Comparison of ENCODE assay signal across 21 cellular contexts in the genomic region with DNA sequence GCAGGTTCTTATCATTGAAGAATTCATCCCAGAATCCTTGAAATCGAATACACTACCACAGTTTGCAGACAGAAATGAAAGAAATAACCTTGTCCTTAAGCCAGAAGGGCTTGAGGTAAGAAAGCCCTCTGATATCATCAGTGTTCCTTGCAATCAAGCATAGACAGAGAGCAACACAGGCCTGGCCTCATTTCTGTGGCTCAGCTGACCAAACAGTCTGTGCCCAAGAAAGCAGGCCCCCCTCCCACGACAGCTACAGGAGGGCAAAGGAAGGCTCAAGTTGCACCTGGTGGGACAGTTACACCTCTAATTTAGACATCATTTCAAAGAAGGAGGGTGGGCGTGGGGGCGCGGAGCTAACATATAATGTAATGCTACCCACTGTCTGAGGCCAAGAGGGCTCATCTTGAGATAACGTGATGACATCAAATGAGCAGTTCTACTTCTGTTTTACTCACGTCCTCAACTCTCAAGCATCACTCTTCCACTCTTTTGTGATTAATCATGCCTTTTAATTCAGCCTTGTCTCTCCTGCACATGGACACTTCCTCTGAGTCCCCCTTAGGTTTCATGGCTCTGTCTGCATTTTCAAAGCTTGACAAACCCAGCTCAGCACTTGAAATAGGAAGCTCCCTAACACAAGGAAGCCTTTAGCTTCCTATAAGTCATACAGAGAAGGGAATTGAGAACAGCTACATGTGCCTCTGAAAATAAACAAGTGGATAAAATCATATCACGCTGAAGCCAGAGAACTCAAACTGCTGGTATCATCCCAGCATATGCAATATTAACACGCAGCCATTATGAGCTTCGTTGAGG. TPM values are rescaled to one million over a fixed set of nuclear protein-coding genes. Genes with fewer than 3 reads are reported as not detected.
A peak's percentile ranks its signal among the peaks of the same experiment; 100 is the strongest.
DNase-seq lines count a peak whose midpoint lies in the region; ATAC-seq lines count a peak whose summit lies in the region.
"Had no signal": no experiment of that assay in that cellular context is flagged by ENCODE, and none has a peak within 500 bp of the region (broad histone marks: within the 10 kb centered on the region; RNA-seq: fewer than 3 reads in every experiment).

No MANE protein-coding gene starts in this region.

- H3K9me3 Mint-ChIP-seq in activated CD4-positive, alpha-beta T cell treated with anti-CD3 and anti-CD28 coated beads, Interleukin-2, amount 10 ng/mL, durations not matched to agents 7 days and 5 days: peaks cover 3% of the 10 kb centered on the region
- H3K9me3 Mint-ChIP-seq in activated CD4-positive, alpha-beta T cell treated with anti-CD3 and anti-CD28 coated beads for 36 hours (ENCODE audit: low read depth): no peaks in the 10 kb centered on the region

- H2BK12ac ChIP-seq in trophoblast cell (ENCODE audit: low read length): no peak overlapping the region

- H2AFZ ChIP-seq in trophoblast cell (ENCODE audit: insufficient read depth, low read length, poor library complexity): no peak overlapping the region

- H3K9me3 ChIP-seq in trophoblast cell (ENCODE audit: insufficient read depth, low read depth, low read length): peaks cover 8% of the 10 kb centered on the region
- H3K9me3 ChIP-seq in MG63: no peaks in the 10 kb centered on the region
- H3K9me3 ChIP-seq: A549, SJCRH30 had no signal

- H4K12ac ChIP-seq in trophoblast cell (ENCODE audit: low read depth, low read length): no peak overlapping the region

- no peaks in the 10 kb centered on the region for H3K36me3 Mint-ChIP-seq in activated CD4-positive, alpha-beta T cell treated with anti-CD3 and anti-CD28 coated beads, Interleukin-2, amount 10 ng/mL, durations not matched to agents 7 days and 5 days (ENCODE audit: low read depth)
- H3K36me3 Mint-ChIP-seq in activated CD4-positive, alpha-beta T cell treated with anti-CD3 and anti-CD28 coated beads for 36 hours (ENCODE audit: low read depth): peaks cover 7% of the 10 kb centered on the region

- no peak overlapping the region for H3K4me3 Mint-ChIP-seq in activated CD4-positive, alpha-beta T cell treated with anti-CD3 and anti-CD28 coated beads, Interleukin-2, amount 10 ng/mL, durations not matched to agents 7 days and 5 days
- H3K4me3 Mint-ChIP-seq in activated CD4-positive, alpha-beta T cell treated with anti-CD3 and anti-CD28 coated beads for 36 hours: no peak overlapping the region
- H3K4me3 Mint-ChIP-seq: CD4-positive, CD25-positive, alpha-beta regulatory T cell; H9 had no signal

- H3K9ac ChIP-seq in trophoblast cell (ENCODE audit: low read length): peak overlapping the region; percentile 10

- CTCF ChIA-PET in activated CD4-positive, alpha-beta T cell treated with anti-CD3 and anti-CD28 coated beads, Interleukin-2, amount 10 ng/mL, durations not matched to agents 7 days and 5 days (lab: Charles Lee): interaction anchor here (1.3 kb wide), 1 partner anchor 11 kb away, joined by 3 read pairs; no protein-coding TSS in a partner anchor
- CTCF ChIA-PET in activated CD4-positive, alpha-beta T cell treated with anti-CD3 and anti-CD28 coated beads for 36 hours (lab: Charles Lee): interaction anchor here (0.7 to 1.5 kb wide), 2 partner anchors 13 to 428 kb away, joined by 3 read pairs; no protein-coding TSS in a partner anchor

- no peak overlapping the region for H4K8ac ChIP-seq in trophoblast cell (ENCODE audit: low read depth, low read length)

- H3K4me2 ChIP-seq in trophoblast cell (ENCODE audit: low read length): no peak overlapping the region
- H3K4me2 ChIP-seq: A549 had no signal

- no peak overlapping the region for H2BK5ac ChIP-seq in trophoblast cell (ENCODE audit: low read depth, low read length, poor library complexity)

- no peak for DNase-seq in activated CD4-positive, alpha-beta T cell treated with anti-CD3 and anti-CD28 coated beads, Interleukin-2, amount 10 ng/mL, durations not matched to agents 7 days and 5 days
- DNase-seq in activated CD4-positive, alpha-beta T cell treated with anti-CD3 and anti-CD28 coated beads for 36 hours: no peak
- peak; percentile 21 for DNase-seq in MV-4-11 (lab: John Stamatoyannopoulos, UW)
- DNase-seq in fibroblast of peridontal ligament (ENCODE audit: extremely low read depth): peak; percentile 51
- DNase-seq in trophoblast cell: no peak
- no peak for DNase-seq in MG63
- no peak for DNase-seq in NK-92 (lab: John Stamatoyannopoulos, UW; ENCODE audit: unreplicated experiment)
- no peak for DNase-seq in stimulated activated CD4-positive, alpha-beta T cell treated with anti-CD3 and anti-CD28 coated beads, Interleukin-2, amount 100 ng/mL, for 24 hours
- DNase-seq: Caco-2; CD4-positive, CD25-positive, alpha-beta regulatory T cell; DMS153; H9; NCI-H1048; NCI-H2081 treated with DMSO at 0.1 percent for 48 hours; NCI-H345; NCI-H526 treated with DMSO at 0.1 percent for 48 hours; PC-3; SJCRH30 had no signal

- H2AK5ac ChIP-seq in trophoblast cell (ENCODE audit: low read length): no peak overlapping the region

- no peak overlapping the region for H3K27ac ChIP-seq in trophoblast cell (ENCODE audit: low read depth, low read length)
- H3K27ac ChIP-seq: A549, RWPE1, SJCRH30 had no signal

- POLR2A ChIA-PET in activated CD4-positive, alpha-beta T cell treated with anti-CD3 and anti-CD28 coated beads, Interleukin-2, amount 10 ng/mL, durations not matched to agents 7 days and 5 days (lab: Charles Lee): no interaction called here
- POLR2A ChIA-PET in activated CD4-positive, alpha-beta T cell treated with anti-CD3 and anti-CD28 coated beads for 36 hours (lab: Charles Lee): no interaction called here

- no peaks in the 10 kb centered on the region for H3K36me3 ChIP-seq in trophoblast cell (ENCODE audit: control insufficient read depth in 1 of 2, insufficient read depth in 2 of 2, low read length in 2 of 2)
- no peaks in the 10 kb centered on the region for H3K36me3 ChIP-seq in MG63
- H3K36me3 ChIP-seq: SJCRH30 had no signal

- peaks cover 2% of the 10 kb centered on the region for H3K79me2 ChIP-seq in trophoblast cell (ENCODE audit: control insufficient read depth, insufficient read depth, low read length, poor library complexity)

- H3K27me3 ChIP-seq in trophoblast cell (ENCODE audit: insufficient read depth, low read length) (no peaks in the 10 kb centered on the region), MG63 (no peaks in the 10 kb centered on the region)
- H3K27me3 ChIP-seq: SJCRH30 had no signal

- intact Hi-C loops in activated CD4-positive, alpha-beta T cell treated with anti-CD3 and anti-CD28 coated beads for 36 hours (cut with DNase I, micrococcal nuclease): no loop called here

- peak overlapping the region; percentile 22 for H3K27ac Mint-ChIP-seq in activated CD4-positive, alpha-beta T cell treated with anti-CD3 and anti-CD28 coated beads, Interleukin-2, amount 10 ng/mL, durations not matched to agents 7 days and 5 days
- H3K27ac Mint-ChIP-seq in activated CD4-positive, alpha-beta T cell treated with anti-CD3 and anti-CD28 coated beads for 36 hours: no peak overlapping the region

- H3K23ac ChIP-seq in trophoblast cell (ENCODE audit: low read length): no peak overlapping the region

- H3K18ac ChIP-seq in trophoblast cell (ENCODE audit: low read length): no peak overlapping the region

- H2BK120ac ChIP-seq in trophoblast cell (ENCODE audit: insufficient read depth, low read length, poor library complexity): no peak overlapping the region

- no peak overlapping the region for H3K14ac ChIP-seq in trophoblast cell (ENCODE audit: low read length)

- H3K4me3 ChIP-seq in trophoblast cell (ENCODE audit: low read depth, low read length): peak overlapping the region; percentile 22
- H3K4me3 ChIP-seq in MG63: no peak overlapping the region
- H3K4me3 ChIP-seq: A549, K562, SJCRH30 had no signal

- H4K91ac ChIP-seq in trophoblast cell (ENCODE audit: low read depth, low read length): no peak overlapping the region

- H3K27me3 Mint-ChIP-seq in activated CD4-positive, alpha-beta T cell treated with anti-CD3 and anti-CD28 coated beads, Interleukin-2, amount 10 ng/mL, durations not matched to agents 7 days and 5 days: no peaks in the 10 kb centered on the region
- H3K27me3 Mint-ChIP-seq in activated CD4-positive, alpha-beta T cell treated with anti-CD3 and anti-CD28 coated beads for 36 hours: no peaks in the 10 kb centered on the region
- H3K27me3 Mint-ChIP-seq: CD4-positive, CD25-positive, alpha-beta regulatory T cell had no signal

- H3K4me1 ChIP-seq in trophoblast cell (ENCODE audit: control insufficient read depth in 1 of 2, insufficient read depth in 2 of 2, low read length in 2 of 2): peaks cover 0 to 6% of the 10 kb centered on the region in 2 experiments
- H3K4me1 ChIP-seq: Caco-2, SJCRH30 had no signal

- H3K79me1 ChIP-seq in trophoblast cell (ENCODE audit: low read length): no peaks in the 10 kb centered on the region

- no peak for ATAC-seq in activated CD4-positive, alpha-beta T cell treated with anti-CD3 and anti-CD28 coated beads for 36 hours
- ATAC-seq: A549, K562, PC-3 had no signal

- no peaks in the 10 kb centered on the region for H3K4me1 Mint-ChIP-seq in activated CD4-positive, alpha-beta T cell treated with anti-CD3 and anti-CD28 coated beads, Interleukin-2, amount 10 ng/mL, durations not matched to agents 7 days and 5 days
- H3K4me1 Mint-ChIP-seq in activated CD4-positive, alpha-beta T cell treated with anti-CD3 and anti-CD28 coated beads for 36 hours: peaks cover 7% of the 10 kb centered on the region

- no CpG with 5 or more reads among the region's 10 CpGs for WGBS in trophoblast cell (ENCODE audit: extremely low coverage, insufficient coverage, insufficient read length)

- H3K4ac ChIP-seq in trophoblast cell (ENCODE audit: low read depth, low read length): no peak overlapping the region

RNA-seq across cellular contexts. Expression of a gene that starts 21.4 kb away (rescaled TPM):
- 10 to 100 TPM in 1 of 2 experiments, 1 to 10 TPM in 1; 9.4 to 10.3 TPM for total RNA-seq in activated CD4-positive, alpha-beta T cell treated with anti-CD3 and anti-CD28 coated beads, Interleukin-2, amount 10 ng/mL, durations not matched to agents 7 days and 5 days
- 1 to 10 TPM; 7.5 to 8.7 TPM for total RNA-seq in activated CD4-positive, alpha-beta T cell treated with anti-CD3 and anti-CD28 coated beads for 36 hours
- 11.9 and 12.3 TPM in 2 replicates for polyA plus RNA-seq in trophoblast cell (2013)
- 2.9 and 3.4 TPM in 2 replicates for total RNA-seq in MG63 (2014; rRNA removed; shearing (Covaris generic); ENCODE audit: low replicate concordance)

Comparison
In these comparisons a context has a peak if more than half of its experiments do, and no peak if none do; other contexts are left out.
1. DNase-seq: peak in MV-4-11 (single experiment) and fibroblast of peridontal ligament (single experiment); none in activated CD4-positive, alpha-beta T cell treated with anti-CD3 and anti-CD28 coated beads, Interleukin-2, amount 10 ng/mL, durations not matched to agents 7 days and 5 days (single experiment), activated CD4-positive, alpha-beta T cell treated with anti-CD3 and anti-CD28 coated beads for 36 hours (single experiment), trophoblast cell (0 of 2), MG63 (single experiment), NK-92 (single experiment) and stimulated activated CD4-positive, alpha-beta T cell treated with anti-CD3 and anti-CD28 coated beads, Interleukin-2, amount 100 ng/mL, for 24 hours (0 of 2).